ENCODE assay signal across 20 cellular contexts in genomic region chr15:41896566-41896965, GRCh38. TPM values are rescaled to one million over a fixed set of nuclear protein-coding genes. Genes with fewer than 3 reads are reported as not detected.
DNase-seq lines count a peak whose midpoint lies in the region; ATAC-seq and TF ChIP-seq lines count a peak whose summit lies in the region.
"Had no signal": no experiment of that assay in that cellular context is flagged by ENCODE, and none has a peak within 500 bp of the region (broad histone marks: within the 10 kb centered on the region; RNA-seq: fewer than 3 reads in every experiment).

No MANE protein-coding gene starts in this region.

- H3K4me1 Mint-ChIP-seq in natural killer cell (peaks cover 14 to 40% of the 10 kb centered on the region in 2 donors), immature natural killer cell (peaks cover 29 to 44% of the 10 kb centered on the region in 2 donors)
- H3K4me1 Mint-ChIP-seq in natural killer cell treated with Interleukin-12 subunit alpha and Interleukin-12 subunit beta and Interleukin-15 and Interleukin-18, amount 100 ng/mL, for 72 hours (ENCODE audit: low read depth in 2 of 2) = peaks cover 13 to 17% of the 10 kb centered on the region in 2 donors

- H3K27me3 Mint-ChIP-seq in natural killer cell (ENCODE audit: low read depth in 2 of 2) = no peaks in the 10 kb centered on the region
- H3K27me3 Mint-ChIP-seq in natural killer cell treated with Interleukin-12 subunit alpha and Interleukin-12 subunit beta and Interleukin-15 and Interleukin-18, amount 100 ng/mL, for 72 hours = no peaks in the 10 kb centered on the region
- H3K27me3 Mint-ChIP-seq in immature natural killer cell (ENCODE audit: low read depth in 3 of 3) = peaks cover 7 to 9% (median 9%) of the 10 kb centered on the region in 3 donors
- H3K27me3 Mint-ChIP-seq: activated naive CD8-positive, alpha-beta T cell treated with anti-CD3 and anti-CD28 coated beads for 36 hours had no signal

- DNase-seq in DMS 273 (lab: John Stamatoyannopoulos, UW; ENCODE audit: unreplicated experiment) (peak; percentile 12), DMS 273 treated with DMSO at 0.1 percent for 48 hours (lab: John Stamatoyannopoulos, UW) (no peak), natural killer cell (no peak), immature natural killer cell (no peak), T1000 (lab: John Stamatoyannopoulos, UW) (no peak), left colon (no peak), NCI-H446 treated with DMSO at 0.1 percent for 48 hours (lab: John Stamatoyannopoulos, UW) (no peak)
- DNase-seq in natural killer cell treated with Interleukin-12 subunit alpha and Interleukin-12 subunit beta and Interleukin-15 and Interleukin-18, amount 100 ng/mL, for 72 hours (ENCODE audit: low spot score) = no peak
- DNase-seq: activated naive CD8-positive, alpha-beta T cell treated with anti-CD3 and anti-CD28 coated beads for 36 hours; activated T-cell treated with anti-CD3 and anti-CD28 coated beads, Interleukin-2, amount 50 U/mL, for 48 hours; Calu3; cerebellar nuclear complex; foreskin melanocyte; NCI-H1092 treated with DMSO at 0.1 percent for 48 hours; NCI-H2029; NCI-H345; OCI-M1; small intestine; stimulated activated naive CD4-positive, alpha-beta T cell treated with Interleukin-2 at 50 U/mL for 16 hours had no signal

- H3K27ac Mint-ChIP-seq in natural killer cell (peak overlapping the region; percentile 97), immature natural killer cell (peak overlapping the region; percentile 98 to 100 (median 100))
- H3K27ac Mint-ChIP-seq in natural killer cell treated with Interleukin-12 subunit alpha and Interleukin-12 subunit beta and Interleukin-15 and Interleukin-18, amount 100 ng/mL, for 72 hours = peak overlapping the region in 1 of 2 donors; percentile 76

- intact Hi-C loops in natural killer cell (cut with micrococcal nuclease) = no loop called here
- intact Hi-C loops in left colon (cut with DNase I, micrococcal nuclease) = no loop called here

- H3K9me3 Mint-ChIP-seq in natural killer cell (no peaks in the 10 kb centered on the region), immature natural killer cell (no peaks in the 10 kb centered on the region)
- H3K9me3 Mint-ChIP-seq in natural killer cell treated with Interleukin-12 subunit alpha and Interleukin-12 subunit beta and Interleukin-15 and Interleukin-18, amount 100 ng/mL, for 72 hours = no peaks in the 10 kb centered on the region
- H3K9me3 Mint-ChIP-seq: activated naive CD8-positive, alpha-beta T cell treated with anti-CD3 and anti-CD28 coated beads for 36 hours had no signal

- H3K36me3 Mint-ChIP-seq in natural killer cell (no peaks in the 10 kb centered on the region), immature natural killer cell (peaks cover 0 to 10% (median 5%) of the 10 kb centered on the region in 3 donors)
- no peaks in the 10 kb centered on the region for H3K36me3 Mint-ChIP-seq in natural killer cell treated with Interleukin-12 subunit alpha and Interleukin-12 subunit beta and Interleukin-15 and Interleukin-18, amount 100 ng/mL, for 72 hours

- ATAC-seq in natural killer cell = no peak
- no peak for ATAC-seq in natural killer cell treated with Interleukin-12 subunit alpha and Interleukin-12 subunit beta and Interleukin-15 and Interleukin-18, amount 100 ng/mL, for 72 hours
- no peak for ATAC-seq in left colon

- TF ChIP-seq CTCF in natural killer cell (IDR thresholded peaks at IDR 0.05) = no peak

- H3K4me3 Mint-ChIP-seq in natural killer cell (peak overlapping the region; percentile 21), immature natural killer cell (peak overlapping the region in 2 of 5 donors; percentile 10 to 85)
- no peak overlapping the region for H3K4me3 Mint-ChIP-seq in natural killer cell treated with Interleukin-12 subunit alpha and Interleukin-12 subunit beta and Interleukin-15 and Interleukin-18, amount 100 ng/mL, for 72 hours
- H3K4me3 Mint-ChIP-seq: activated naive CD8-positive, alpha-beta T cell treated with anti-CD3 and anti-CD28 coated beads for 36 hours had no signal

RNA-seq across cellular contexts. Expression of gene SPTBN5, which starts 2.7 kb away (rescaled TPM):
- 1 to 10 TPM; 4.1 to 6.0 (median 5.2) TPM for total RNA-seq in natural killer cell
- 1 to 10 TPM; 1.1 to 2.4 TPM for total RNA-seq in natural killer cell treated with Interleukin-12 subunit alpha and Interleukin-12 subunit beta and Interleukin-15 and Interleukin-18, amount 100 ng/mL, for 72 hours
- under 1 TPM in 1 of 3 donors, not detected in 2; 0.06 TPM for polyA plus RNA-seq in immature natural killer cell
- 1 to 10 TPM in 1 of 2 donors, under 1 TPM in 1; 0.64 to 1.4 TPM for total RNA-seq in left colon
- total RNA-seq: H4 had no signal

RNA-seq across cellular contexts. Expression of gene PLA2G4B, which starts 57.9 kb away (rescaled TPM):
- 10 to 100 TPM; 15.2 to 17.5 (median 17.4) TPM for total RNA-seq in natural killer cell
- 10 to 100 TPM in 1 of 2 donors, 1 to 10 TPM in 1; 4.7 to 13.4 TPM for total RNA-seq in natural killer cell treated with Interleukin-12 subunit alpha and Interleukin-12 subunit beta and Interleukin-15 and Interleukin-18, amount 100 ng/mL, for 72 hours
- polyA plus RNA-seq in immature natural killer cell = 1 to 10 TPM in 2 of 3 donors, not detected in 1; 1.1 to 2.7 TPM
- total RNA-seq in left colon = 1 to 10 TPM; 3.4 to 4.1 TPM
